ENCODE assay signal across 8 cellular contexts in genomic region chr6:47780510-47781356, GRCh38. TPM values are rescaled to one million over a fixed set of nuclear protein-coding genes. Genes with fewer than 3 reads are reported as not detected.
DNase-seq lines count a peak whose midpoint lies in the region; ATAC-seq and TF ChIP-seq lines count a peak whose summit lies in the region.

No MANE protein-coding gene starts in this region.

- H3K4me3 Mint-ChIP-seq in activated CD8-positive, alpha-beta memory T cell treated with anti-CD3 and anti-CD28 coated beads, Interleukin-2, amount 10 ng/mL, durations not matched to agents 7 days and 5 days: no peak overlapping the region

- no TSS peak for BruUV-seq in HCT116 (replicated peaks; lab: Mats Ljungman, UMichigan)

- intact Hi-C loops in HCT116 (cut with micrococcal nuclease): loop anchor here (1.0 to 10.0 kb wide), 3 partner anchors 149 to 1834 kb away; no protein-coding TSS in a partner anchor

- H3K4me1 Mint-ChIP-seq in activated CD8-positive, alpha-beta memory T cell treated with anti-CD3 and anti-CD28 coated beads, Interleukin-2, amount 10 ng/mL, durations not matched to agents 7 days and 5 days: peaks cover 9% of the 10 kb centered on the region

- POLR2A ChIA-PET in HCT116 (lab: Charles Lee): interaction anchor here (1.0 kb wide), 1 partner anchor 149 kb away, joined by 4 read pairs; no protein-coding TSS in a partner anchor
- POLR2A ChIA-PET in RWPE1 (lab: Yijun Ruan, JAX; ENCODE audit: low non-redundant PET): no interaction called here

- DNase-seq in activated CD8-positive, alpha-beta memory T cell treated with anti-CD3 and anti-CD28 coated beads, Interleukin-2, amount 10 ng/mL, durations not matched to agents 7 days and 5 days: peak; percentile 53
- DNase-seq in activated CD8-positive, alpha-beta memory T cell treated with anti-CD3 and anti-CD28 coated beads, Interleukin-2, amount 50 U/mL, for 48 hours: no peak
- peak; percentile 66 for DNase-seq in HCT116 (ENCODE audit: low read depth, low spot score)
- peak; percentile 77 for DNase-seq in LoVo (ENCODE audit: low spot score)
- peak; percentile 53 for DNase-seq in RWPE1 (ENCODE audit: low spot score)
- DNase-seq in astrocyte of the cerebellum (ENCODE audit: low read depth): peak; percentile 53
- DNase-seq in iPS DF 19.7 (ENCODE audit: low read depth, low spot score): peak; percentile 33
- DNase-seq in smooth muscle cell (lab: John Stamatoyannopoulos, UW; ENCODE audit: unreplicated experiment): no peak

- H3K9ac ChIP-seq in HCT116 (ENCODE audit: low read length) (no peak overlapping the region), smooth muscle cell (ENCODE audit: low read depth) (no peak overlapping the region)

- H3K79me2 ChIP-seq in HCT116 (ENCODE audit: insufficient read depth, low read length): no peaks in the 10 kb centered on the region
- H3K79me2 ChIP-seq in smooth muscle cell (ENCODE audit: low read depth): no peaks in the 10 kb centered on the region

- H2AFZ ChIP-seq in HCT116 (ENCODE audit: low read depth, low read length, poor library complexity, severe bottlenecking): peak overlapping the region; percentile 99
- peak overlapping the region; percentile 23 for H2AFZ ChIP-seq in smooth muscle cell (ENCODE audit: low read depth)

- 4% methylated on average over 6 of the region's 6 CpGs for WGBS in smooth muscle cell (ENCODE audit: low lambda C conversion rate)

- CTCF ChIA-PET in activated CD8-positive, alpha-beta memory T cell treated with anti-CD3 and anti-CD28 coated beads, Interleukin-2, amount 10 ng/mL, durations not matched to agents 7 days and 5 days (lab: Charles Lee): interaction anchor here (0.6 to 4.2 kb wide), 8 partner anchors 9 to 483 kb away, joined by 3 to 44 read pairs (median 4); no protein-coding TSS in a partner anchor
- CTCF ChIA-PET in HCT116 (lab: Charles Lee): interaction anchor here (1.0 to 3.0 kb wide), 6 partner anchors 23 to 1630 kb away, joined by 3 to 55 read pairs (median 6); no protein-coding TSS in a partner anchor
- CTCF ChIA-PET in RWPE1 (lab: Yijun Ruan, JAX): interaction anchor here (0.6 to 2.7 kb wide), 6 partner anchors 96 to 1629 kb away, joined by 3 to 22 read pairs (median 4); no protein-coding TSS in a partner anchor

- peak; percentile 84 for TF ChIP-seq RAD21 in HCT116 (IDR thresholded peaks at IDR 0.05; ENCODE audit: low read depth)

- H3K4me3 ChIP-seq in HCT116 (replicated peaks in 1 of 2; ENCODE audit: low read depth in 1 of 2, low read length in 2 of 2): peak overlapping the region in 1 of 2 experiments; percentile 21; a peak in 2 of 4 replicates
- no peak overlapping the region for H3K4me3 ChIP-seq in astrocyte of the cerebellum (ENCODE audit: low read depth, low read length)
- H3K4me3 ChIP-seq in smooth muscle cell: no peak overlapping the region

- no peaks in the 10 kb centered on the region for H3K9me2 ChIP-seq in HCT116 (ENCODE audit: insufficient read depth)

- in situ Hi-C loops in astrocyte of the cerebellum (cut with HindIII; ENCODE audit: low sequenced_read_pairs): loop anchor here (25.0 kb wide), 1 partner anchor 982 kb away; no protein-coding TSS in a partner anchor

- H3K4me2 ChIP-seq in HCT116 (ENCODE audit: low read length) (peak overlapping the region; percentile 66), smooth muscle cell (peak overlapping the region; percentile 30)

- H3K27me3 Mint-ChIP-seq in activated CD8-positive, alpha-beta memory T cell treated with anti-CD3 and anti-CD28 coated beads, Interleukin-2, amount 10 ng/mL, durations not matched to agents 7 days and 5 days: peaks cover 19% of the 10 kb centered on the region

- H3F3A ChIP-seq in smooth muscle cell (ENCODE audit: low read depth): no peaks in the 10 kb centered on the region

- TF ChIP-seq CTCF in HCT116 (IDR thresholded peaks at IDR 0.05 in 2 of 3, conservative IDR thresholded peaks at IDR 0.05 in 1 of 3; ENCODE audit: borderline replicate concordance in 1 of 3, insufficient read depth in 1 of 3, low read depth in 2 of 3, low read length in 2 of 3) (peak; percentile 63 to 85 (median 84)), RWPE1 (conservative IDR thresholded peaks at IDR 0.05; ENCODE audit: low read depth) (peak; percentile 76), astrocyte of the cerebellum (IDR thresholded peaks at IDR 0.05; ENCODE audit: low read depth, low read length, missing control alignments) (peak; percentile 71), smooth muscle cell (IDR thresholded peaks at IDR 0.05; ENCODE audit: borderline replicate concordance, insufficient read depth, poor library complexity, severe bottlenecking) (peak; percentile 60)

- H3K9me3 ChIP-seq in HCT116 (ENCODE audit: control insufficient read depth in 1 of 2, insufficient read depth in 1 of 2, low read depth in 1 of 2, low read length in 2 of 2) (no peaks in the 10 kb centered on the region), smooth muscle cell (replicated peaks; ENCODE audit: low read depth) (no peaks in the 10 kb centered on the region)

- ATAC-seq in activated CD8-positive, alpha-beta memory T cell treated with anti-CD3 and anti-CD28 coated beads, Interleukin-2, amount 10 ng/mL, durations not matched to agents 7 days and 5 days: peak; percentile 93
- peak; percentile 99 for ATAC-seq in HCT116

- RAD21 ChIA-PET in HCT116 (lab: Charles Lee; ENCODE audit: low non-redundant PET in 1 of 2, low total read pairs in 2 of 2, uncharacterized antibody in 2 of 2, unreplicated experiment in 2 of 2): interaction anchor here (1.7 to 1.9 kb wide), 2 partner anchors 149 to 150 kb away, joined by 8 read pairs; no protein-coding TSS in a partner anchor

- H3K36me3 Mint-ChIP-seq in activated CD8-positive, alpha-beta memory T cell treated with anti-CD3 and anti-CD28 coated beads, Interleukin-2, amount 10 ng/mL, durations not matched to agents 7 days and 5 days: no peaks in the 10 kb centered on the region

- H3K27ac ChIP-seq in HCT116 (ENCODE audit: low read depth, low read length) (no peak overlapping the region), RWPE1 (no peak overlapping the region), smooth muscle cell (ENCODE audit: low read depth) (no peak overlapping the region)

- H3K27me3 ChIP-seq in HCT116 (ENCODE audit: insufficient read depth, low read length) (no peaks in the 10 kb centered on the region), smooth muscle cell (ENCODE audit: low read depth) (no peaks in the 10 kb centered on the region)

- no peaks in the 10 kb centered on the region for H3K9me3 Mint-ChIP-seq in activated CD8-positive, alpha-beta memory T cell treated with anti-CD3 and anti-CD28 coated beads, Interleukin-2, amount 10 ng/mL, durations not matched to agents 7 days and 5 days (ENCODE audit: low read depth)

- H4K20me1 ChIP-seq in HCT116 (ENCODE audit: insufficient read depth): no peaks in the 10 kb centered on the region
- H4K20me1 ChIP-seq in smooth muscle cell (ENCODE audit: low read depth): no peaks in the 10 kb centered on the region

- no peak for TF ChIP-seq POLR2A in HCT116 (IDR thresholded peaks at IDR 0.05; ENCODE audit: borderline replicate concordance, extremely low read depth, insufficient read depth, insufficient read length)

- H3K36me3 ChIP-seq in HCT116 (ENCODE audit: control insufficient read depth in 1 of 2, insufficient read depth in 2 of 2, low read length in 2 of 2) (no peaks in the 10 kb centered on the region), smooth muscle cell (ENCODE audit: low read depth) (no peaks in the 10 kb centered on the region)

- H3K27ac Mint-ChIP-seq in activated CD8-positive, alpha-beta memory T cell treated with anti-CD3 and anti-CD28 coated beads, Interleukin-2, amount 10 ng/mL, durations not matched to agents 7 days and 5 days: no peak overlapping the region

- H3K4me1 ChIP-seq in HCT116 (ENCODE audit: control insufficient read depth in 1 of 2, insufficient read depth in 2 of 2, low read length in 2 of 2): peaks cover 0 to 13% of the 10 kb centered on the region in 2 experiments; a peak in 1 of 4 replicates
- no peaks in the 10 kb centered on the region for H3K4me1 ChIP-seq in smooth muscle cell (ENCODE audit: low read depth)

TF ChIP-seq in HCT116, 20 proteins besides CTCF, POLR2A, EP300 and RAD21:
- 0 out of 2 replicates have a peak, but pooled peaks have one; percentile 18 for TF ChIP-seq JUND (IDR thresholded peaks at IDR 0.05)
- peak; percentile 16; the same call in 1 of the 2 replicates for TF ChIP-seq SP1 (IDR thresholded peaks at IDR 0.05; ENCODE audit: low read depth)
- TF ChIP-seq CBX3 (IDR thresholded peaks at IDR 0.05; ENCODE audit: low read depth): peak; percentile 49; the same call in 1 of the 2 replicates
- TF ChIP-seq SIN3A (IDR thresholded peaks at IDR 0.05; ENCODE audit: low read depth): no peak
- peak; percentile 11 for TF ChIP-seq YY1 (IDR thresholded peaks at IDR 0.05; ENCODE audit: extremely low read depth, insufficient replicate concordance, low read depth, low read length)
- TF ChIP-seq MAX (IDR thresholded peaks at IDR 0.05): 0 out of 2 replicates have a peak, but pooled peaks have one; percentile 11
- no peak for TF ChIP-seq CEBPB (IDR thresholded peaks at IDR 0.05; ENCODE audit: low read depth)
- peak; percentile 19; the same call in 1 of the 2 replicates for TF ChIP-seq EGR1 (IDR thresholded peaks at IDR 0.05; ENCODE audit: low read depth)
TF ChIP-seq in HCT116: peak in this region for 6.

RNA-seq across cellular contexts. Expression of gene OPN5, which starts 1.1 kb away (rescaled TPM):
- total RNA-seq in activated CD8-positive, alpha-beta memory T cell treated with anti-CD3 and anti-CD28 coated beads, Interleukin-2, amount 10 ng/mL, durations not matched to agents 7 days and 5 days: not detected
- total RNA-seq in HCT116 (2021; ENCODE audit: unreplicated experiment) (not detected), smooth muscle cell (not detected in 2 replicates)
- polyA plus RNA-seq in HCT116 (2012): not detected in 2 replicates
- polyA plus RNA-seq in smooth muscle cell: not detected in 2 replicates

Comparison
In these comparisons a context has a peak if more than half of its experiments do, and no peak if none do; other contexts are left out.
1. DNase-seq: peak in activated CD8-positive, alpha-beta memory T cell treated with anti-CD3 and anti-CD28 coated beads, Interleukin-2, amount 10 ng/mL, durations not matched to agents 7 days and 5 days (single experiment), HCT116 (single experiment), LoVo (single experiment), RWPE1 (single experiment), astrocyte of the cerebellum (single experiment) and iPS DF 19.7 (single experiment); none in activated CD8-positive, alpha-beta memory T cell treated with anti-CD3 and anti-CD28 coated beads, Interleukin-2, amount 50 U/mL, for 48 hours (single experiment) and smooth muscle cell (single experiment).
2. Peak in every context shown above with its lines, with median percentiles within 50 percentile points of each other: CTCF ChIP-seq.